In the genomic region with DNA sequence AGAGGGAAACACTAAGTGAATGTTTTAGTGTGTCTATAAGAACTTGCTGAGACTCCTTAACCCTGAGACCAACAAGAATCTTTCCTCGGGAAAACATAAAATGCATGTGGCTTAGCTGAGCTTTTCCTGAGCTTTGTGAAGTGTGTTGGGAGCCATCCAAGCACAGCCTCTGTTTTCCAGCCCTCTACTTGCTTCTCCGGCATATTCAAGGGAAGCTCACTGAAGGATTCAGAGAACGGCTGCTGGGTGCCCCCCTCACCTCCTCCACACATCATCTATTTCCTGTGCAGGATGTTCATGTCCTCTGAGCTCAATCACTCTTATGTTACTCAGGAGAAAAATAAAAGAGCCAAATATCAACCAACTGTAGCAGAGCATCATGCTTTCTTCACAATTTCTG, we compare ENCODE assay signal across 1 cellular context.
TF ChIP-seq lines count a peak whose summit lies in the region.

No MANE protein-coding gene starts in this region.

TF ChIP-seq in HepG2, 621 proteins besides CTCF, POLR2A, EP300 and RAD21:
- TF ChIP-seq ZNF460 (CRISPR knock-in tag; IDR thresholded peaks at IDR 0.05; ENCODE audit: borderline replicate concordance) = no peak
- TF ChIP-seq, protein P1, sequence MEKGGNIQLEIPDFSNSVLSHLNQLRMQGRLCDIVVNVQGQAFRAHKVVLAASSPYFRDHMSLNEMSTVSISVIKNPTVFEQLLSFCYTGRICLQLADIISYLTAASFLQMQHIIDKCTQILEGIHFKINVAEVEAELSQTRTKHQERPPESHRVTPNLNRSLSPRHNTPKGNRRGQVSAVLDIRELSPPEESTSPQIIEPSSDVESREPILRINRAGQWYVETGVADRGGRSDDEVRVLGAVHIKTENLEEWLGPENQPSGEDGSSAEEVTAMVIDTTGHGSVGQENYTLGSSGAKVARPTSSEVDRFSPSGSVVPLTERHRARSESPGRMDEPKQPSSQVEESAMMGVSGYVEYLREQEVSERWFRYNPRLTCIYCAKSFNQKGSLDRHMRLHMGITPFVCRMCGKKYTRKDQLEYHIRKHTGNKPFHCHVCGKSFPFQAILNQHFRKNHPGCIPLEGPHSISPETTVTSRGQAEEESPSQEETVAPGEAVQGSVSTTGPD (CRISPR knock-in tag; IDR thresholded peaks at IDR 0.05) = no peak
